Comparison of ENCODE assay signal across 13 cellular contexts in genomic region chr3:45985532-45986302, GRCh38. TPM values are rescaled to one million over a fixed set of nuclear protein-coding genes. Genes with fewer than 3 reads are reported as not detected.
DNase-seq lines count a peak whose midpoint lies in the region; ATAC-seq, FAIRE-seq and TF ChIP-seq lines count a peak whose summit lies in the region.
"Had no signal": no experiment of that assay in that cellular context is flagged by ENCODE, and none has a peak within 500 bp of the region (broad histone marks: within the 10 kb centered on the region; RNA-seq: fewer than 3 reads in every experiment).

No MANE protein-coding gene starts in this region.

- no peaks in the 10 kb centered on the region for H3K27me3 Mint-ChIP-seq in central memory CD8-positive, alpha-beta T cell

- H3K9me3 Mint-ChIP-seq in central memory CD8-positive, alpha-beta T cell, result no peaks in the 10 kb centered on the region
- H3K9me3 Mint-ChIP-seq: activated T-cell treated with anti-CD3 and anti-CD28 coated beads, Interleukin-2, amount 50 U/mL, for 72 hours had no signal

- TF ChIP-seq POLR2A in right lobe of liver (IDR thresholded peaks at IDR 0.05), result no peak
- TF ChIP-seq POLR2A in suprapubic skin (IDR thresholded peaks at IDR 0.05), result no peak

- H3K9me3 ChIP-seq in MG63 (no peaks in the 10 kb centered on the region), right lobe of liver (no peaks in the 10 kb centered on the region), suprapubic skin (no peaks in the 10 kb centered on the region), kidney (ENCODE audit: control insufficient read depth in 1 of 2, low read length in 2 of 2) (no peaks in the 10 kb centered on the region)
- H3K9me3 ChIP-seq: spleen had no signal

- no peak for TF ChIP-seq EP300 in suprapubic skin (IDR thresholded peaks at IDR 0.05)

- FAIRE-seq in kidney (lab: Jason Lieb, UNC), result no peak

- 42% methylated on average over 9 of the region's 13 CpGs for WGBS in right lobe of liver (ENCODE audit: insufficient coverage, low coverage, low lambda C conversion rate, missing lambda C conversion rate)
- WGBS in suprapubic skin, result 72% methylated on average over 13 of the region's 13 CpGs

- no peak for ATAC-seq in central memory CD8-positive, alpha-beta T cell (replicated peaks; ENCODE audit: extremely low read depth, poor library complexity, severe bottlenecking)
- ATAC-seq in right lobe of liver (peak; percentile 2 to 51 (median 24)), HG03469 (IDR thresholded peaks at IDR 0.05; ENCODE audit: unreplicated experiment) (no peak), HG03139 (IDR thresholded peaks at IDR 0.05; ENCODE audit: unreplicated experiment) (no peak)
- ATAC-seq: activated T-cell treated with anti-CD3 and anti-CD28 coated beads, Interleukin-2, amount 50 U/mL, for 72 hours had no signal

- H3K36me3 ChIP-seq in MG63 (no peaks in the 10 kb centered on the region; the same call in 1 of the 2 replicates), right lobe of liver (peaks cover 0 to 35% (median 14%) of the 10 kb centered on the region in 4 donors), suprapubic skin (peaks cover 41% of the 10 kb centered on the region), kidney (ENCODE audit: control insufficient read depth in 1 of 2, insufficient read depth in 2 of 2, low read length in 2 of 2) (peaks cover 18 to 42% of the 10 kb centered on the region in 2 donors)

- peaks cover 0 to 62% (median 31%) of the 10 kb centered on the region in 4 donors for H3K4me1 ChIP-seq in right lobe of liver
- peaks cover 58% of the 10 kb centered on the region for H3K4me1 ChIP-seq in suprapubic skin
- peaks cover 17 to 20% of the 10 kb centered on the region in 2 donors for H3K4me1 ChIP-seq in kidney (ENCODE audit: control insufficient read depth in 1 of 2, insufficient read depth in 1 of 2, low read depth in 1 of 2, low read length in 2 of 2)

- H3K4me1 Mint-ChIP-seq in central memory CD8-positive, alpha-beta T cell, result peaks cover 77% of the 10 kb centered on the region

- peak; percentile 68 for DNase-seq in MG63
- no peak for DNase-seq in central memory CD8-positive, alpha-beta T cell (ENCODE audit: low spot score in 2 of 2)
- DNase-seq in right lobe of liver, result no peak
- no peak for DNase-seq in suprapubic skin (ENCODE audit: low spot score in 2 of 2)
- no peak for DNase-seq in Kasumi-1 (lab: John Stamatoyannopoulos, UW)
- no peak for DNase-seq in kidney
- DNase-seq: activated T-cell treated with anti-CD3 and anti-CD28 coated beads, Interleukin-2, amount 50 U/mL, for 72 hours; DMS79 treated with DMSO at 0.1 percent for 48 hours; MV-4-11; spleen had no signal

- intact Hi-C loops in right lobe of liver (cut with DNase I), result no loop called here
- intact Hi-C loops in kidney (cut with DNase I), result no loop called here

- no peak overlapping the region for H3K4me3 Mint-ChIP-seq in central memory CD8-positive, alpha-beta T cell
- H3K4me3 Mint-ChIP-seq: activated T-cell treated with anti-CD3 and anti-CD28 coated beads, Interleukin-2, amount 50 U/mL, for 72 hours had no signal

- no peak overlapping the region for H3K9ac ChIP-seq in kidney (ENCODE audit: low read length in 2 of 2)

- TF ChIP-seq CTCF in right lobe of liver (IDR thresholded peaks at IDR 0.05) (no peak), suprapubic skin (IDR thresholded peaks at IDR 0.05) (no peak), kidney (IDR thresholded peaks at IDR 0.05; ENCODE audit: borderline replicate concordance, extremely low read depth, insufficient read depth) (no peak)

- H3K27me3 ChIP-seq in MG63, result no peaks in the 10 kb centered on the region
- H3K27me3 ChIP-seq in right lobe of liver, result no peaks in the 10 kb centered on the region
- H3K27me3 ChIP-seq in suprapubic skin, result no peaks in the 10 kb centered on the region
- H3K27me3 ChIP-seq: spleen had no signal

- no peak overlapping the region for H3K4me3 ChIP-seq in MG63
- no peak overlapping the region for H3K4me3 ChIP-seq in right lobe of liver
- no peak overlapping the region for H3K4me3 ChIP-seq in suprapubic skin
- no peak overlapping the region for H3K4me3 ChIP-seq in kidney (ENCODE audit: low read length in 2 of 2)
- H3K4me3 ChIP-seq: spleen had no signal

- peak overlapping the region; percentile 69 for H3K27ac Mint-ChIP-seq in central memory CD8-positive, alpha-beta T cell (ENCODE audit: low read depth)

- peak overlapping the region; percentile 80 to 96 (median 94) for H3K27ac ChIP-seq in right lobe of liver
- H3K27ac ChIP-seq in suprapubic skin, result peak overlapping the region; percentile 47
- no peak overlapping the region for H3K27ac ChIP-seq in kidney (ENCODE audit: low read depth in 2 of 2, low read length in 2 of 2)

- peaks cover 28% of the 10 kb centered on the region for H3K36me3 Mint-ChIP-seq in central memory CD8-positive, alpha-beta T cell (ENCODE audit: insufficient read depth)

RNA-seq across cellular contexts. Expression of gene FYCO1, which starts 9.9 kb away (rescaled TPM):
- total RNA-seq in MG63 (2014; rRNA removed; shearing (Covaris generic); ENCODE audit: low replicate concordance), result 10.5 and 12.6 TPM in 2 replicates
- total RNA-seq in right lobe of liver (10 to 100 TPM; 16.0 to 22.0 (median 21.0) TPM), suprapubic skin (10 to 100 TPM; 45.3 to 64.5 (median 53.7) TPM), kidney (39.1 TPM)
- 11.1 TPM for polyA plus RNA-seq in kidney (ENCODE audit: insufficient read depth, low read depth, low replicate concordance)

RNA-seq across cellular contexts. Expression of gene XCR1, which starts 41.6 kb away (rescaled TPM):
- total RNA-seq in MG63 (2014; rRNA removed; shearing (Covaris generic); ENCODE audit: low replicate concordance), result not detected in 2 replicates
- under 1 TPM in 3 of 6 experiments, not detected in 3; 0.02 to 0.06 (median 0.04) TPM for total RNA-seq in right lobe of liver
- total RNA-seq in suprapubic skin, result 1 to 10 TPM in 2 of 4 donors, under 1 TPM in 1, not detected in 1; 0.93 to 7.2 (median 1.9) TPM
- total RNA-seq in kidney, result 1.4 TPM
- polyA plus RNA-seq in kidney (ENCODE audit: insufficient read depth, low read depth, low replicate concordance), result not detected
- total RNA-seq: activated T-cell treated with anti-CD3 and anti-CD28 coated beads, Interleukin-2, amount 50 U/mL, for 72 hours; dermis microvascular lymphatic vessel endothelial cell had no signal

RNA-seq across cellular contexts. Expression of gene CXCR6, which starts 42.5 kb away (rescaled TPM):
- not detected in 2 replicates for total RNA-seq in MG63 (2014; rRNA removed; shearing (Covaris generic); ENCODE audit: low replicate concordance)
- total RNA-seq in right lobe of liver, result 1 to 10 TPM in 2 of 6 experiments, under 1 TPM in 3, not detected in 1; 0.37 to 1.4 (median 0.76) TPM
- under 1 TPM in 2 of 4 donors, not detected in 2; 0.23 to 0.59 TPM for total RNA-seq in suprapubic skin
- total RNA-seq in kidney, result 2.7 TPM
- polyA plus RNA-seq in kidney (ENCODE audit: insufficient read depth, low read depth, low replicate concordance), result 0.39 TPM
- total RNA-seq: dermis microvascular lymphatic vessel endothelial cell had no signal

Comparison
In these comparisons a context has a peak if more than half of its experiments do, and no peak if none do; other contexts are left out.
1. ATAC-seq: peak in right lobe of liver (4 of 4); none in central memory CD8-positive, alpha-beta T cell (single experiment), HG03469 (single experiment) and HG03139 (single experiment).
2. H3K27ac ChIP-seq: peak in right lobe of liver (3 of 3) and suprapubic skin (single experiment); none in kidney (0 of 2).